9 cellular contexts compared by ENCODE assay signal in genomic region chr1:61084560-61084991, GRCh38. TPM values are rescaled to one million over a fixed set of nuclear protein-coding genes. Genes with fewer than 3 reads are reported as not detected.
A peak's percentile ranks its signal among the peaks of the same experiment; 100 is the strongest.
DNase-seq lines count a peak whose midpoint lies in the region; ATAC-seq and TF ChIP-seq lines count a peak whose summit lies in the region.
"Had no signal": no experiment of that assay in that cellular context is flagged by ENCODE, and none has a peak within 500 bp of the region (broad histone marks: within the 10 kb centered on the region; RNA-seq: fewer than 3 reads in every experiment).

No MANE protein-coding gene starts in this region.

- H3K23ac ChIP-seq in H9 (ENCODE audit: insufficient read length, low read depth, low read length), result no peak overlapping the region

- H3K79me1 ChIP-seq in H9 (ENCODE audit: insufficient read depth, low read depth, low read length, poor library complexity, severe bottlenecking), result no peaks in the 10 kb centered on the region

- H3K23me2 ChIP-seq in H9 (ENCODE audit: insufficient read length, low read depth, low read length, poor library complexity, severe bottlenecking), result peaks cover 20% of the 10 kb centered on the region

- no peak overlapping the region for H3K14ac ChIP-seq in H9 (ENCODE audit: insufficient read depth, low read length)

- H3K4me2 ChIP-seq in PC-9 (peak overlapping the region; percentile 85), osteoblast (ENCODE audit: insufficient read depth, low read length) (peak overlapping the region; percentile 73), H9 (ENCODE audit: insufficient read depth, insufficient read length, low read length) (no peak overlapping the region)

- H3K27ac ChIP-seq in CD8-positive, alpha-beta memory T cell (ENCODE audit: low read depth, low read length), result no peak overlapping the region
- H3K27ac ChIP-seq in PC-9, result no peak overlapping the region
- H3K27ac ChIP-seq in osteoblast (ENCODE audit: low read depth, low read length), result peak overlapping the region; percentile 56
- no peak overlapping the region for H3K27ac ChIP-seq in H9 (ENCODE audit: insufficient read length, low read depth, low read length)

- TSS peak; percentile 26 for BruUV-seq in PC-9 (replicated peaks; lab: Mats Ljungman, UMichigan)

- H3K56ac ChIP-seq in H9 (ENCODE audit: insufficient read length, low read depth, low read length), result no peak overlapping the region

- H3T11ph ChIP-seq in H9 (ENCODE audit: low read length), result no peak overlapping the region

- H2AFZ ChIP-seq in PC-9, result no peak overlapping the region
- peak overlapping the region; percentile 83 for H2AFZ ChIP-seq in osteoblast (ENCODE audit: low read length)
- no peak overlapping the region for H2AFZ ChIP-seq in H9 (ENCODE audit: low read length)

- H3K79me2 ChIP-seq in PC-9 (ENCODE audit: low read depth) (peaks cover 52% of the 10 kb centered on the region), osteoblast (ENCODE audit: insufficient read depth, low read length) (peaks cover 29% of the 10 kb centered on the region), H9 (ENCODE audit: insufficient read depth, low read length) (no peaks in the 10 kb centered on the region)

- H2BK5ac ChIP-seq in H9 (ENCODE audit: insufficient read length, low read length), result no peak overlapping the region

- H3K4me3 Mint-ChIP-seq in CD8-positive, alpha-beta memory T cell, result peak overlapping the region; percentile 84 to 95 (median 90)
- H3K4me3 Mint-ChIP-seq in H9, result peak overlapping the region in 1 of 2 experiments; percentile 94; a peak in 2 of 5 replicates
- no peak overlapping the region for H3K4me3 Mint-ChIP-seq in activated CD4-positive, alpha-beta T cell treated with anti-CD3 and anti-CD28 coated beads, Interleukin-2, amount 10 ng/mL, durations not matched to agents 24 days and 14 days

- no CpG with 5 or more reads among the region's 5 CpGs for WGBS in H9 (ENCODE audit: extremely low coverage, insufficient read length, low lambda C conversion rate)

- H3K36me3 Mint-ChIP-seq in CD8-positive, alpha-beta memory T cell, result peaks cover 0 to 19% (median 3%) of the 10 kb centered on the region in 3 donors
- peaks cover 0 to 3% (median 0%) of the 10 kb centered on the region in 3 experiments; a peak in 2 of 7 replicates for H3K36me3 Mint-ChIP-seq in H9 (ENCODE audit: insufficient read depth in 1 of 3, low read depth in 3 of 3)
- H3K36me3 Mint-ChIP-seq in activated CD4-positive, alpha-beta T cell treated with anti-CD3 and anti-CD28 coated beads, Interleukin-2, amount 10 ng/mL, durations not matched to agents 24 days and 14 days (ENCODE audit: low read depth), result no peaks in the 10 kb centered on the region

- peaks cover 27% of the 10 kb centered on the region for H3K4me1 ChIP-seq in CD8-positive, alpha-beta memory T cell (ENCODE audit: insufficient read depth, low read length)
- H3K4me1 ChIP-seq in PC-9 (replicated peaks; ENCODE audit: insufficient read depth) (peaks cover 56% of the 10 kb centered on the region), endocrine pancreas (ENCODE audit: control insufficient read depth, insufficient read depth, low read length) (peaks cover 27% of the 10 kb centered on the region), osteoblast (ENCODE audit: insufficient read depth, low read length) (peaks cover 34% of the 10 kb centered on the region), H9 (ENCODE audit: insufficient read depth, low read length) (peaks cover 13% of the 10 kb centered on the region; the same call in 1 of the 2 replicates)

- no peaks in the 10 kb centered on the region for H3K9me3 ChIP-seq in CD8-positive, alpha-beta memory T cell (ENCODE audit: low read length)
- H3K9me3 ChIP-seq in PC-9 (ENCODE audit: insufficient read depth, low read depth), result no peaks in the 10 kb centered on the region
- H3K9me3 ChIP-seq in endocrine pancreas (ENCODE audit: control insufficient read depth, low read length), result no peaks in the 10 kb centered on the region
- H3K9me3 ChIP-seq in osteoblast (ENCODE audit: low read depth, low read length), result no peaks in the 10 kb centered on the region
- no peaks in the 10 kb centered on the region for H3K9me3 ChIP-seq in H9 (ENCODE audit: control insufficient read depth, low read depth, low read length)

- intact Hi-C loops in PC-9 (cut with micrococcal nuclease; ENCODE audit: unreplicated experiment), result no loop called here
- intact Hi-C loops in activated CD4-positive, alpha-beta T cell treated with anti-CD3 and anti-CD28 coated beads, Interleukin-2, amount 10 ng/mL, durations not matched to agents 24 days and 14 days (cut with micrococcal nuclease), result no loop called here

- no peak overlapping the region for H3K4ac ChIP-seq in H9 (ENCODE audit: low read depth, low read length)

- H2BK15ac ChIP-seq in H9 (ENCODE audit: low read depth, low read length), result no peak overlapping the region

- CTCF ChIA-PET in CD8-positive, alpha-beta memory T cell (lab: Charles Lee), result interaction anchor here (0.9 kb wide), 1 partner anchor 35 kb away, joined by 3 read pairs; no protein-coding TSS in a partner anchor
- CTCF ChIA-PET in PC-9 (lab: Charles Lee), result no interaction called here

- H3K27me3 ChIP-seq in CD8-positive, alpha-beta memory T cell (ENCODE audit: insufficient read depth, low read length, poor library complexity, severe bottlenecking), result no peaks in the 10 kb centered on the region
- H3K27me3 ChIP-seq in PC-9 (ENCODE audit: insufficient read depth, low read depth), result no peaks in the 10 kb centered on the region
- no peaks in the 10 kb centered on the region for H3K27me3 ChIP-seq in endocrine pancreas (ENCODE audit: control insufficient read depth, insufficient read depth, low read length)
- H3K27me3 ChIP-seq in osteoblast (ENCODE audit: insufficient read depth, low read length), result no peaks in the 10 kb centered on the region
- peaks cover 31% of the 10 kb centered on the region; the same call in 1 of the 2 replicates for H3K27me3 ChIP-seq in H9 (ENCODE audit: insufficient read depth, low read length)

- H3K36me3 ChIP-seq in CD8-positive, alpha-beta memory T cell (ENCODE audit: insufficient read depth, low read length), result no peaks in the 10 kb centered on the region
- no peaks in the 10 kb centered on the region for H3K36me3 ChIP-seq in PC-9 (ENCODE audit: low read depth)
- no peaks in the 10 kb centered on the region for H3K36me3 ChIP-seq in endocrine pancreas (ENCODE audit: control insufficient read depth, insufficient read depth, low read length)
- H3K36me3 ChIP-seq in osteoblast (ENCODE audit: insufficient read depth, low read length), result peaks cover 7% of the 10 kb centered on the region

- no peak overlapping the region for H2BK12ac ChIP-seq in H9 (ENCODE audit: insufficient read length, low read depth, low read length)

- peaks cover 0 to 12% of the 10 kb centered on the region in 2 donors for H3K27me3 Mint-ChIP-seq in CD8-positive, alpha-beta memory T cell
- H3K27me3 Mint-ChIP-seq in H9 (ENCODE audit: low read depth), result peaks cover 62% of the 10 kb centered on the region
- peaks cover 70% of the 10 kb centered on the region for H3K27me3 Mint-ChIP-seq in activated CD4-positive, alpha-beta T cell treated with anti-CD3 and anti-CD28 coated beads, Interleukin-2, amount 10 ng/mL, durations not matched to agents 24 days and 14 days

- H2BK20ac ChIP-seq in H9 (ENCODE audit: low read depth, low read length, poor library complexity, severe bottlenecking), result no peak overlapping the region

- H2BK120ac ChIP-seq in H9 (ENCODE audit: low read depth, low read length, poor library complexity, severe bottlenecking), result no peak overlapping the region

- no peak overlapping the region for H4K5ac ChIP-seq in H9 (ENCODE audit: insufficient read length, low read depth, low read length)

- H3K9ac ChIP-seq in endocrine pancreas (ENCODE audit: control insufficient read depth, insufficient read depth, low read length) (no peak overlapping the region), H9 (ENCODE audit: extremely low read depth, insufficient read length, low read length) (no peak overlapping the region)

- H3K4me1 Mint-ChIP-seq in CD8-positive, alpha-beta memory T cell, result peaks cover 28 to 47% (median 30%) of the 10 kb centered on the region in 3 donors
- H3K4me1 Mint-ChIP-seq in H9, result peaks cover 30 to 37% of the 10 kb centered on the region in 2 experiments
- H3K4me1 Mint-ChIP-seq in activated CD4-positive, alpha-beta T cell treated with anti-CD3 and anti-CD28 coated beads, Interleukin-2, amount 10 ng/mL, durations not matched to agents 24 days and 14 days, result peaks cover 17% of the 10 kb centered on the region

- H2AK5ac ChIP-seq in H9 (ENCODE audit: insufficient read length, low read length), result no peak overlapping the region

- peaks cover 14% of the 10 kb centered on the region for H3F3A ChIP-seq in PC-9 (ENCODE audit: insufficient read depth, low read depth)

- H3K9me2 ChIP-seq in PC-9 (ENCODE audit: insufficient read depth), result no peaks in the 10 kb centered on the region

- no peaks in the 10 kb centered on the region for H3K9me3 Mint-ChIP-seq in CD8-positive, alpha-beta memory T cell
- peaks cover 0 to 3% of the 10 kb centered on the region in 2 experiments; a peak in 3 of 5 replicates for H3K9me3 Mint-ChIP-seq in H9
- no peaks in the 10 kb centered on the region for H3K9me3 Mint-ChIP-seq in activated CD4-positive, alpha-beta T cell treated with anti-CD3 and anti-CD28 coated beads, Interleukin-2, amount 10 ng/mL, durations not matched to agents 24 days and 14 days

- TF ChIP-seq CTCF in PC-9 (conservative IDR thresholded peaks at IDR 0.05) (no peak), osteoblast (IDR thresholded peaks at IDR 0.05; ENCODE audit: extremely low read depth, low read depth, low read length) (no peak), H9 (conservative IDR thresholded peaks at IDR 0.05) (no peak)

- DNase-seq in CD8-positive, alpha-beta memory T cell, result no peak
- no peak for DNase-seq in PC-9
- DNase-seq in osteoblast (ENCODE audit: insufficient read length, low spot score, missing footprints), result no peak
- DNase-seq in H9, result no peak
- no peak for DNase-seq in T1000 (lab: John Stamatoyannopoulos, UW)
- no peak for DNase-seq in activated CD4-positive, alpha-beta T cell treated with anti-CD3 and anti-CD28 coated beads, Interleukin-2, amount 10 ng/mL, durations not matched to agents 24 days and 14 days
- DNase-seq: NCI-H146 had no signal

- no peak overlapping the region for H4K8ac ChIP-seq in H9 (replicated peaks; ENCODE audit: insufficient read length, low read depth, low read length)

- H3K18ac ChIP-seq in H9 (ENCODE audit: insufficient read length, low read depth, low read length), result no peak overlapping the region

- H4K20me1 ChIP-seq in PC-9 (ENCODE audit: insufficient read depth), result no peaks in the 10 kb centered on the region; the same call in 1 of the 2 replicates
- no peaks in the 10 kb centered on the region for H4K20me1 ChIP-seq in osteoblast (ENCODE audit: insufficient read depth, low read length)
- no peaks in the 10 kb centered on the region for H4K20me1 ChIP-seq in H9 (ENCODE audit: control insufficient read depth, insufficient read depth, insufficient read length)

- no peak for ATAC-seq in HG02763 (IDR thresholded peaks at IDR 0.05; ENCODE audit: unreplicated experiment)

- no peak overlapping the region for H4K91ac ChIP-seq in H9 (ENCODE audit: insufficient read length, low read depth, low read length)

- no peak overlapping the region for H3K4me3 ChIP-seq in CD8-positive, alpha-beta memory T cell (ENCODE audit: low read length)
- H3K4me3 ChIP-seq in PC-9 (peak overlapping the region; percentile 91; the same call in 1 of the 2 replicates), endocrine pancreas (ENCODE audit: control insufficient read depth, insufficient read depth, low read length) (peak overlapping the region; percentile 82), osteoblast (ENCODE audit: insufficient read depth, low read length) (peak overlapping the region; percentile 89)

- H3K27ac Mint-ChIP-seq in CD8-positive, alpha-beta memory T cell, result peak overlapping the region in 2 of 8 donors; percentile 81 to 88
- no peak overlapping the region for H3K27ac Mint-ChIP-seq in H9
- no peak overlapping the region for H3K27ac Mint-ChIP-seq in activated CD4-positive, alpha-beta T cell treated with anti-CD3 and anti-CD28 coated beads, Interleukin-2, amount 10 ng/mL, durations not matched to agents 24 days and 14 days

- POLR2A ChIA-PET in CD8-positive, alpha-beta memory T cell (lab: Charles Lee), result no interaction called here
- POLR2A ChIA-PET in PC-9 (lab: Charles Lee; ENCODE audit: unreplicated experiment), result no interaction called here

RNA-seq across cellular contexts. Expression of gene NFIA, which starts 2.2 kb away (rescaled TPM):
- 1 to 10 TPM; 6.1 to 7.0 TPM for total RNA-seq in CD8-positive, alpha-beta memory T cell
- 9.9 TPM for polyA plus RNA-seq in CD8-positive, alpha-beta memory T cell
- total RNA-seq in PC-9 (2021), result 26.7 and 32.8 TPM in 2 replicates
- 7.2 and 8.0 TPM in 2 replicates for total RNA-seq in osteoblast
- total RNA-seq in H9 (2021), result 0.35 and 0.70 TPM in 2 replicates
- 0.26 and 0.63 TPM in 2 replicates for total RNA-seq in activated CD4-positive, alpha-beta T cell treated with anti-CD3 and anti-CD28 coated beads, Interleukin-2, amount 10 ng/mL, durations not matched to agents 24 days and 14 days
